8 cellular contexts compared by ENCODE assay signal in the genomic region with DNA sequence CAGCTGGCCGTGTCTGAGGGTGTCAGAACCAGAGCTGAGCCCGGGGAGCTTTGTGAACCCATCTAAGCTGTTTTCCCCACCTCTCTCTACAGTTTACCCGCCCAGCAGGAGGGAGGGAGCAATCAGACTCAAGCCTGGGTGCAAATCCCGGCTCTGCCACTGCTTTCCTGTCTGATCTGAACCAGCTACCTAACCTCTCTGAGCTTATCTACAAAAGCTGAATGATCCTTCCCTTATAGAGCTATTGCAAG. TPM values are rescaled to one million over a fixed set of nuclear protein-coding genes. Genes with fewer than 3 reads are reported as not detected.
A peak's percentile ranks its signal among the peaks of the same experiment; 100 is the strongest.
DNase-seq lines count a peak whose midpoint lies in the region; FAIRE-seq and TF ChIP-seq lines count a peak whose summit lies in the region.

No MANE protein-coding gene starts in this region.

- no peaks in the 10 kb centered on the region for H3K9me3 ChIP-seq in mesenchymal stem cell (ENCODE audit: control insufficient read depth, low read length)

- H3K4me3 ChIP-seq in GM12865 (ENCODE audit: low read depth, low read length) (peak overlapping the region; percentile 69), KMS-11 (IDR thresholded peaks at IDR 0.05; ENCODE audit: insufficient read depth, low read depth, low read length) (no peak overlapping the region), cardiac fibroblast (replicated peaks in 1 of 2; ENCODE audit: low read depth in 2 of 2, low read length in 2 of 2) (peak overlapping the region; percentile 72 to 82), mesenchymal stem cell (ENCODE audit: insufficient read depth in 1 of 2, low read depth in 1 of 2, low read length in 2 of 2) (peak overlapping the region; percentile 70 to 86)

- peak overlapping the region in 1 of 2 experiments; percentile 71 for H2BK12ac ChIP-seq in mesenchymal stem cell (ENCODE audit: low read length in 2 of 2)

- H4K20me1 ChIP-seq in KMS-11 (ENCODE audit: insufficient read depth), result no peaks in the 10 kb centered on the region

- peak overlapping the region; percentile 88 for H2BK15ac ChIP-seq in mesenchymal stem cell (ENCODE audit: low read depth, poor library complexity, severe bottlenecking)

- WGBS in mesenchymal stem cell, result 21% methylated on average over 4 of the region's 4 CpGs

- peak overlapping the region; percentile 84 for H2BK5ac ChIP-seq in mesenchymal stem cell (ENCODE audit: low read depth, low read length, poor library complexity, severe bottlenecking)

- H3K27ac ChIP-seq in KMS-11, result peak overlapping the region; percentile 66
- H3K27ac ChIP-seq in mesenchymal stem cell (ENCODE audit: low read length, poor library complexity, severe bottlenecking), result peak overlapping the region; percentile 94

- H2BK120ac ChIP-seq in mesenchymal stem cell (ENCODE audit: low read depth, low read length), result no peak overlapping the region

- H3K79me1 ChIP-seq in mesenchymal stem cell (replicated peaks; ENCODE audit: low read length, poor library complexity, severe bottlenecking), result peaks cover 8% of the 10 kb centered on the region

- H4K91ac ChIP-seq in mesenchymal stem cell (ENCODE audit: low read length), result peak overlapping the region; percentile 41

- peak overlapping the region; percentile 64 to 91 for H3K23ac ChIP-seq in mesenchymal stem cell (ENCODE audit: low read length in 2 of 2)

- H3K36me3 ChIP-seq in KMS-11 (ENCODE audit: insufficient read depth) (no peaks in the 10 kb centered on the region), mesenchymal stem cell (ENCODE audit: control insufficient read depth in 1 of 2, insufficient read depth in 2 of 2, low read depth in 1 of 2, low read length in 2 of 2) (peaks cover 8 to 24% of the 10 kb centered on the region in 2 experiments)

- peaks cover 27% of the 10 kb centered on the region for H3K4me1 ChIP-seq in KMS-11 (ENCODE audit: low read depth, poor library complexity, severe bottlenecking)
- peaks cover 32% of the 10 kb centered on the region for H3K4me1 ChIP-seq in mesenchymal stem cell (ENCODE audit: control insufficient read depth, insufficient read depth, low read depth, low read length)

- no peak for FAIRE-seq in urothelium cell line (lab: Jason Lieb, UNC)

- peak overlapping the region; percentile 6 to 82 for H3K18ac ChIP-seq in mesenchymal stem cell (ENCODE audit: low read depth in 1 of 2, low read length in 2 of 2)

- TF ChIP-seq CTCF in GM12865 (IDR thresholded peaks at IDR 0.05; ENCODE audit: insufficient read depth, low read depth, low read length, missing control alignments) (no peak), KMS-11 (conservative IDR thresholded peaks at IDR 0.05; ENCODE audit: low read depth, low read length) (no peak), cardiac fibroblast (IDR thresholded peaks at IDR 0.05; ENCODE audit: low read depth, low read length) (no peak)

- peak overlapping the region; percentile 95 for H2AK5ac ChIP-seq in mesenchymal stem cell (ENCODE audit: low read length, severe bottlenecking)

- peak overlapping the region in 1 of 2 experiments; percentile 88 for H3K14ac ChIP-seq in mesenchymal stem cell (ENCODE audit: low read length in 2 of 2)

- H2AFZ ChIP-seq in KMS-11 (ENCODE audit: low read depth) (peak overlapping the region; percentile 72; the same call in 1 of the 2 replicates), mesenchymal stem cell (ENCODE audit: low read depth, low read length) (peak overlapping the region; percentile 67)

- H3K4ac ChIP-seq in mesenchymal stem cell (ENCODE audit: low read depth in 1 of 2, low read length in 2 of 2), result peak overlapping the region; percentile 46 to 96

- H4K8ac ChIP-seq in mesenchymal stem cell (ENCODE audit: low read length), result peak overlapping the region; percentile 78

- H3K79me2 ChIP-seq in KMS-11 (ENCODE audit: insufficient read depth, low read depth), result peaks cover 36% of the 10 kb centered on the region

- H3K4me2 ChIP-seq in KMS-11, result peak overlapping the region; percentile 97; the same call in 1 of the 2 replicates
- peak overlapping the region; percentile 62 for H3K4me2 ChIP-seq in mesenchymal stem cell (ENCODE audit: low read length, poor library complexity, severe bottlenecking)

- DNase-seq in GM12865 (ENCODE audit: low read depth), result peak; percentile 13
- no peak for DNase-seq in cardiac fibroblast (ENCODE audit: low read depth in 2 of 2)
- DNase-seq in mesenchymal stem cell, result no peak
- DNase-seq in urothelium cell line (ENCODE audit: low spot score), result peak; percentile 23
- DNase-seq in NCI-H2107 treated with DMSO at 0.1 percent for 48 hours (lab: John Stamatoyannopoulos, UW; ENCODE audit: unreplicated experiment), result no peak
- DNase-seq in D341Med (ENCODE audit: low spot score), result no peak
- DNase-seq in NCI-H2029 treated with DMSO at 0.1 percent for 48 hours (lab: John Stamatoyannopoulos, UW), result no peak

- H3K9ac ChIP-seq in KMS-11 (peak overlapping the region; percentile 66), mesenchymal stem cell (ENCODE audit: low read length) (peak overlapping the region; percentile 91)

- H3K27me3 ChIP-seq in KMS-11 (ENCODE audit: insufficient read depth, low read depth) (no peaks in the 10 kb centered on the region), mesenchymal stem cell (ENCODE audit: control insufficient read depth in 1 of 2, insufficient read depth in 1 of 2, low read length in 2 of 2) (no peaks in the 10 kb centered on the region)

RNA-seq across cellular contexts. Expression of gene APOL2, which starts 0.3 kb away (rescaled TPM):
- 28.5 TPM for polyA plus RNA-seq in mesenchymal stem cell (2013, experiment 1 of 2)
- 29.7 TPM for polyA plus RNA-seq in mesenchymal stem cell (2013, experiment 2 of 2)

RNA-seq across cellular contexts. Expression of gene APOL1, which starts 13.9 kb away (rescaled TPM):
- 19.4 TPM for polyA plus RNA-seq in mesenchymal stem cell (2013, experiment 1 of 2)
- polyA plus RNA-seq in mesenchymal stem cell (2013, experiment 2 of 2), result 18.7 TPM

RNA-seq across cellular contexts. Expression of gene APOL4, which starts 37.5 kb away (rescaled TPM):
- not detected for polyA plus RNA-seq in mesenchymal stem cell (2013, experiment 1 of 2)
- not detected for polyA plus RNA-seq in mesenchymal stem cell (2013, experiment 2 of 2)

Comparison
In these comparisons a context has a peak if more than half of its experiments do, and no peak if none do; other contexts are left out.
1. DNase-seq: peak in GM12865 (single experiment) and urothelium cell line (single experiment); none in cardiac fibroblast (0 of 2), mesenchymal stem cell (single experiment), NCI-H2107 treated with DMSO at 0.1 percent for 48 hours (single experiment), D341Med (single experiment) and NCI-H2029 treated with DMSO at 0.1 percent for 48 hours (single experiment).